Comparison of ENCODE assay signal across 27 cellular contexts in the genomic region with DNA sequence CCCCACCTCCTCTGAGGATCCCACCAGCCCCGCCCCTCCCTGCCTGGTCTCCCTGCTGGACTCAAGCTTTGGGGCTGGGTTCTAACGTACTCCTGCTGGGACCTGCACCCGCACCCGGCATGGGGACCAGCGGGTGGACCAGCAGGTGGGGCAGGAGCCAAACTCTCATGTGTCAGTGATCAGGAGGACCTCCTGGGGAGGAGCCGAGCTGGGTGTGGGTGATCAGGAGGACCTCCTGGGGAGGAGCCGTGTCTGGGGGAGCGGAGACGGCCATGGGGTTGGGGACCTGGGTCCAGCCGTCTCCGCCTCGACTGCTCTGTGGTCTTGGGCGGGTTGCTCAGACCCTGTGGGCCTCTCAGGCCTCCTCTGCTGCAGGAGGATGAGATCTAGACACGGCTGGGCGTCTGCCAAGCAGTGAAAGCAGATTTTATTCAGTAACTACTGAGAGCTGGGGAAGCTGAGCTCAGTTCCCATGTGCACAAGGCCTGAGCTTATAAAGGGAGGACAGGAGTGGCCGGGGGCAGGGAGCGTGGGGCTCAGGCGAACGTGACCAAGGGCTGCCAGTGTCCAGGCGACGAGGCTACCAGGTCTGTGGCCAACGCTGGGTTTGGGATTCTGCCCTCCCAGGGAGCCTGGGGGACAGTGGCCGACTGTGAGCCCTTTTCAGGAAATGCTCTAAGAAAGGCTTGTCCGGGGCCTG. TPM values are rescaled to one million over a fixed set of nuclear protein-coding genes. Genes with fewer than 3 reads are reported as not detected.
DNase-seq lines count a peak whose midpoint lies in the region; ATAC-seq, FAIRE-seq and TF ChIP-seq lines count a peak whose summit lies in the region.
"Had no signal": no experiment of that assay in that cellular context is flagged by ENCODE, and none has a peak within 500 bp of the region (broad histone marks: within the 10 kb centered on the region; RNA-seq: fewer than 3 reads in every experiment).

No MANE protein-coding gene starts in this region.

- DNase-seq in right cardiac atrium (peak; percentile 7 to 42 (median 22)), left ventricle myocardium inferior (no peak), RPMI8226 (peak; percentile 48), kidney (peak; percentile 65), SIG-M5 (lab: John Stamatoyannopoulos, UW) (no peak), NCI-H1436 treated with DMSO at 0.1 percent for 48 hours (lab: John Stamatoyannopoulos, UW) (no peak), NCI-H526 treated with DMSO at 0.1 percent for 48 hours (lab: John Stamatoyannopoulos, UW) (no peak)
- DNase-seq: 8988T; CD4-positive, CD25-positive, alpha-beta regulatory T cell; COR-L47; DMS153; GOT3; MM.1S; NCI-H1092 treated with DMSO at 0.1 percent for 48 hours; NCI-H2081 treated with DMSO at 0.1 percent for 48 hours; NCI-H748 treated with DMSO at 0.1 percent for 48 hours; NK-92 treated with Interleukin-12 subunit alpha and Interleukin-12 subunit beta, amount 100 ng/mL, for 24 hours; SHP77 treated with DMSO at 0.1 percent for 48 hours had no signal

- H3K27ac ChIP-seq in right cardiac atrium (ENCODE audit: low read length) (no peak overlapping the region), left ventricle myocardium inferior (replicated peaks) (no peak overlapping the region), kidney (ENCODE audit: low read depth in 2 of 2, low read length in 2 of 2) (no peak overlapping the region)

- no peaks in the 10 kb centered on the region for H3K36me3 ChIP-seq in left ventricle myocardium inferior
- no peaks in the 10 kb centered on the region for H3K36me3 ChIP-seq in kidney (ENCODE audit: control insufficient read depth in 1 of 2, insufficient read depth in 2 of 2, low read length in 2 of 2)

- intact Hi-C loops in right cardiac atrium (cut with DNase I), result no loop called here
- intact Hi-C loops in left ventricle myocardium inferior (cut with micrococcal nuclease), result no loop called here
- intact Hi-C loops in kidney (cut with DNase I), result no loop called here

- ATAC-seq in right cardiac atrium (no peak), GM18519 (IDR thresholded peaks at IDR 0.05; ENCODE audit: low FRiP score, unreplicated experiment) (no peak)
- ATAC-seq: GM12878, SK-N-SH treated with all-trans-retinoic acid at 6 μM for 48 hours had no signal

- 69% methylated on average over 24 of the region's 24 CpGs for WGBS in right cardiac atrium

- H3K27me3 ChIP-seq in right cardiac atrium (ENCODE audit: control insufficient read depth, insufficient read depth) (no peaks in the 10 kb centered on the region), left ventricle myocardium inferior (ENCODE audit: low read depth) (peaks cover 82% of the 10 kb centered on the region)

- H3K4me1 ChIP-seq in right cardiac atrium (ENCODE audit: control insufficient read depth, insufficient read depth, low read length), result no peaks in the 10 kb centered on the region
- H3K4me1 ChIP-seq in left ventricle myocardium inferior, result no peaks in the 10 kb centered on the region
- no peaks in the 10 kb centered on the region for H3K4me1 ChIP-seq in kidney (ENCODE audit: control insufficient read depth in 1 of 2, insufficient read depth in 1 of 2, low read depth in 1 of 2, low read length in 2 of 2)

- H3K9ac ChIP-seq in kidney (ENCODE audit: low read length in 2 of 2), result no peak overlapping the region

- H3K9me3 ChIP-seq in right cardiac atrium (ENCODE audit: control insufficient read depth, low read length), result no peaks in the 10 kb centered on the region
- H3K9me3 ChIP-seq in left ventricle myocardium inferior (replicated peaks), result peaks cover 34% of the 10 kb centered on the region
- no peaks in the 10 kb centered on the region for H3K9me3 ChIP-seq in kidney (ENCODE audit: control insufficient read depth in 1 of 2, low read length in 2 of 2)

- FAIRE-seq in kidney (lab: Jason Lieb, UNC), result no peak
- FAIRE-seq: GM12878, RCC 7860 had no signal

- H3K4me3 ChIP-seq in right cardiac atrium (ENCODE audit: low read length) (no peak overlapping the region), left ventricle myocardium inferior (no peak overlapping the region), kidney (ENCODE audit: low read length in 2 of 2) (no peak overlapping the region)
- H3K4me3 ChIP-seq: GM12878 had no signal

- no peak for TF ChIP-seq CTCF in left ventricle myocardium inferior (IDR thresholded peaks at IDR 0.05; ENCODE audit: borderline replicate concordance)
- TF ChIP-seq CTCF in kidney (IDR thresholded peaks at IDR 0.05; ENCODE audit: borderline replicate concordance, extremely low read depth, insufficient read depth), result no peak

RNA-seq across cellular contexts. Expression of a gene that starts 33.6 kb away (rescaled TPM):
- total RNA-seq in right cardiac atrium (not detected), left ventricle myocardium inferior (not detected), kidney (not detected)
- polyA plus RNA-seq in right cardiac atrium (not detected), kidney (ENCODE audit: insufficient read depth, low read depth, low replicate concordance) (not detected)
- total RNA-seq: CD4-positive, CD25-positive, alpha-beta regulatory T cell; GM12878; HT-29; LHCN-M2; NCI-H460 had no signal
- polyA plus RNA-seq: AG04450; CD4-positive, CD25-positive, alpha-beta regulatory T cell; GM12878; IgD-negative memory B cell had no signal

RNA-seq across cellular contexts. Expression of a gene that starts 36.4 kb away (rescaled TPM):
- total RNA-seq in right cardiac atrium, result 1 to 10 TPM in 2 of 4 donors, under 1 TPM in 2; 0.41 to 1.4 (median 0.91) TPM
- polyA plus RNA-seq in right cardiac atrium, result 0.23 TPM
- 0.11 TPM for total RNA-seq in left ventricle myocardium inferior
- total RNA-seq in kidney, result 8.7 TPM
- 0.43 TPM for polyA plus RNA-seq in kidney (ENCODE audit: insufficient read depth, low read depth, low replicate concordance)
- polyA plus RNA-seq: CD4-positive, CD25-positive, alpha-beta regulatory T cell had no signal

RNA-seq across cellular contexts. Expression of a gene that starts 41.3 kb away (rescaled TPM):
- total RNA-seq in right cardiac atrium (under 1 TPM; 0.45 to 0.89 (median 0.68) TPM), left ventricle myocardium inferior (0.33 TPM), kidney (3.3 TPM)
- polyA plus RNA-seq in right cardiac atrium (0.48 TPM), kidney (ENCODE audit: insufficient read depth, low read depth, low replicate concordance) (0.39 TPM)
- total RNA-seq: CD4-positive, CD25-positive, alpha-beta regulatory T cell; GM12878; HT-29; LHCN-M2; NCI-H460 had no signal
- polyA plus RNA-seq: AG04450; CD4-positive, CD25-positive, alpha-beta regulatory T cell; IgD-negative memory B cell had no signal

Comparison
In these comparisons a context has a peak if more than half of its experiments do, and no peak if none do; other contexts are left out.
1. DNase-seq: peak in right cardiac atrium (3 of 3), RPMI8226 (single experiment) and kidney (single experiment); none in left ventricle myocardium inferior (single experiment), SIG-M5 (single experiment), NCI-H1436 treated with DMSO at 0.1 percent for 48 hours (single experiment) and NCI-H526 treated with DMSO at 0.1 percent for 48 hours (single experiment).